ENCODE assay signal across 18 cellular contexts in the genomic region with DNA sequence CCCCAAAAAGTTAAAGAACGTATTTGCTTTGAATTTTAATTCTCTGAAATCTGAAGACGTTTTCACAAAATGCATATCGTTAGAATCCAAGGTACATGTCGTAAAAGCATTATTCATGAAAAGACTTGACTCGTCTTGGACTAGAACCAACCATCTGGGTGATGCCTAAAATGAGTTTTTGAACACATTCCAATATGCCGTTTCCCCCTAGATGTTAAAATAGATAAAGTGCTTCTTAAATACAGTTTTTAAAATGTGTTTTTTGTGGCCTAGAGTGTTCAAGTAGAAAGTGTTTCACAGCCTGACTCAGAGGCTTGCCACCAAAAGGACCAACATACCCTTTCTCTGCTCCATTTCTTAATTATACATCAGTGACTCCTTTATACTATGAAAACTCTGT. TPM values are rescaled to one million over a fixed set of nuclear protein-coding genes. Genes with fewer than 3 reads are reported as not detected.
DNase-seq lines count a peak whose midpoint lies in the region; ATAC-seq, FAIRE-seq and TF ChIP-seq lines count a peak whose summit lies in the region.
"Had no signal": no experiment of that assay in that cellular context is flagged by ENCODE, and none has a peak within 500 bp of the region (broad histone marks: within the 10 kb centered on the region; RNA-seq: fewer than 3 reads in every experiment).

No MANE protein-coding gene starts in this region.

- H3K9me3 Mint-ChIP-seq in astrocyte (ENCODE audit: unreplicated experiment) (no peaks in the 10 kb centered on the region), glutamatergic neuron (ENCODE audit: unreplicated experiment) (peaks cover 7% of the 10 kb centered on the region)
- H3K9me3 Mint-ChIP-seq: activated naive CD8-positive, alpha-beta T cell treated with anti-CD3 and anti-CD28 coated beads, Interleukin-2, amount 50 U/mL, for 24 hours; memory B cell; neural crest cell; stimulated activated naive CD8-positive, alpha-beta T cell treated with anti-CD3 and anti-CD28 coated beads, Interleukin-15, Interleukin-2, amounts not matched to agents 100 ng/mL and 50 ng/mL, for 24 hours had no signal

- H3K4me3 Mint-ChIP-seq in astrocyte (ENCODE audit: unreplicated experiment) (no peak overlapping the region), glutamatergic neuron (ENCODE audit: unreplicated experiment) (peak overlapping the region; percentile 47)
- H3K4me3 Mint-ChIP-seq: activated naive CD8-positive, alpha-beta T cell treated with anti-CD3 and anti-CD28 coated beads, Interleukin-2, amount 50 U/mL, for 24 hours; immature natural killer cell; memory B cell; neural crest cell; stimulated activated naive CD8-positive, alpha-beta T cell treated with anti-CD3 and anti-CD28 coated beads, Interleukin-15, Interleukin-2, amounts not matched to agents 100 ng/mL and 50 ng/mL, for 24 hours had no signal

- peak overlapping the region; percentile 21 for H3K4me2 ChIP-seq in astrocyte (ENCODE audit: low read length)

- H3K27me3 Mint-ChIP-seq in astrocyte (ENCODE audit: low read depth, unreplicated experiment) (no peaks in the 10 kb centered on the region), glutamatergic neuron (ENCODE audit: unreplicated experiment) (peaks cover 4% of the 10 kb centered on the region)
- H3K27me3 Mint-ChIP-seq: memory B cell; stimulated activated naive CD8-positive, alpha-beta T cell treated with anti-CD3 and anti-CD28 coated beads, Interleukin-15, Interleukin-2, amounts not matched to agents 100 ng/mL and 50 ng/mL, for 24 hours had no signal

- H2AFZ ChIP-seq in astrocyte (ENCODE audit: low read depth, low read length), result no peak overlapping the region

- DNase-seq in AG08395 (ENCODE audit: low spot score) (peak; percentile 3), HS-27A (ENCODE audit: low read depth) (peak; percentile 30), astrocyte (ENCODE audit: low read depth) (peak; percentile 45), glutamatergic neuron (no peak), DMS53 (lab: John Stamatoyannopoulos, UW) (no peak), sciatic nerve (ENCODE audit: low spot score) (no peak), GM13977 (ENCODE audit: low spot score) (no peak)
- no peak for DNase-seq in NK-92 treated with Interleukin-12 subunit alpha and Interleukin-12 subunit beta, amount 100 ng/mL, for 24 hours (lab: John Stamatoyannopoulos, UW)
- DNase-seq: activated naive CD8-positive, alpha-beta T cell treated with anti-CD3 and anti-CD28 coated beads, Interleukin-2, amount 50 U/mL, for 24 hours; COR-L47; immature natural killer cell; NCI-H2029 treated with DMSO at 0.1 percent for 48 hours; stimulated activated CD4-positive, alpha-beta T cell treated with anti-CD3 and anti-CD28 coated beads, Interleukin-15, amount 100 ng/mL, for 24 hours; uterus had no signal

- FAIRE-seq in astrocyte (lab: Jason Lieb, UNC), result no peak

- TF ChIP-seq CTCF in astrocyte (IDR thresholded peaks at IDR 0.05; ENCODE audit: insufficient read depth, low read depth, low read length) (no peak), glutamatergic neuron (IDR thresholded peaks at IDR 0.05; ENCODE audit: partially characterized antibody, unreplicated experiment) (no peak), GM13977 (IDR thresholded peaks at IDR 0.05; ENCODE audit: extremely low read depth, insufficient read depth, missing control alignments) (no peak)

- H3K9me3 ChIP-seq in astrocyte (ENCODE audit: insufficient read depth, low read depth, low read length), result no peaks in the 10 kb centered on the region
- H3K9me3 ChIP-seq: uterus had no signal

- no peak overlapping the region for H3K27ac ChIP-seq in astrocyte (ENCODE audit: low read depth, low read length)
- H3K27ac ChIP-seq: RWPE1, uterus had no signal

- intact Hi-C loops in sciatic nerve (cut with DNase I), result no loop called here

- H3K27me3 ChIP-seq in astrocyte (ENCODE audit: insufficient read depth, low read length), result peaks cover 1% of the 10 kb centered on the region
- H3K27me3 ChIP-seq: uterus had no signal

- H3K4me3 ChIP-seq in astrocyte (ENCODE audit: insufficient read depth, low read depth, low read length), result no peak overlapping the region
- H3K4me3 ChIP-seq: uterus had no signal

- H3K36me3 Mint-ChIP-seq in astrocyte (ENCODE audit: low read depth, unreplicated experiment) (no peaks in the 10 kb centered on the region), glutamatergic neuron (ENCODE audit: unreplicated experiment) (no peaks in the 10 kb centered on the region)
- H3K36me3 Mint-ChIP-seq: immature natural killer cell, memory B cell had no signal

- no peak overlapping the region for H3K9ac ChIP-seq in astrocyte (ENCODE audit: low read length)

- no peaks in the 10 kb centered on the region for H3K79me2 ChIP-seq in astrocyte (ENCODE audit: insufficient read depth, low read length)

- no peak for ATAC-seq in sciatic nerve
- ATAC-seq: activated naive CD8-positive, alpha-beta T cell treated with anti-CD3 and anti-CD28 coated beads, Interleukin-2, amount 50 U/mL, for 24 hours had no signal

- in situ Hi-C loops in GM13977 (cut with MboI; ENCODE audit: low pct_unique_long_range_greater_than_20kb, low sequenced_read_pairs, unreplicated experiment), result no loop called here

- peaks cover 14% of the 10 kb centered on the region for H3K4me1 ChIP-seq in astrocyte (ENCODE audit: insufficient read depth, low read length)
- H3K4me1 ChIP-seq: uterus had no signal

- peaks cover 7% of the 10 kb centered on the region for H3K4me1 Mint-ChIP-seq in astrocyte (ENCODE audit: low read depth, unreplicated experiment)
- peaks cover 40% of the 10 kb centered on the region for H3K4me1 Mint-ChIP-seq in glutamatergic neuron (ENCODE audit: low read depth, unreplicated experiment)
- H3K4me1 Mint-ChIP-seq: activated naive CD8-positive, alpha-beta T cell treated with anti-CD3 and anti-CD28 coated beads, Interleukin-2, amount 50 U/mL, for 24 hours; immature natural killer cell; neural crest cell had no signal

- H3K36me3 ChIP-seq in astrocyte (ENCODE audit: insufficient read depth, low read length), result no peaks in the 10 kb centered on the region
- H3K36me3 ChIP-seq: uterus had no signal

- H3K27ac Mint-ChIP-seq in astrocyte (ENCODE audit: unreplicated experiment), result no peak overlapping the region
- peak overlapping the region; percentile 93 for H3K27ac Mint-ChIP-seq in glutamatergic neuron (ENCODE audit: unreplicated experiment)
- H3K27ac Mint-ChIP-seq: activated naive CD8-positive, alpha-beta T cell treated with anti-CD3 and anti-CD28 coated beads, Interleukin-2, amount 50 U/mL, for 24 hours; immature natural killer cell; memory B cell; stimulated activated naive CD8-positive, alpha-beta T cell treated with anti-CD3 and anti-CD28 coated beads, Interleukin-15, Interleukin-2, amounts not matched to agents 100 ng/mL and 50 ng/mL, for 24 hours had no signal

- H4K20me1 ChIP-seq in astrocyte (ENCODE audit: insufficient read depth, low read length), result no peaks in the 10 kb centered on the region

RNA-seq across cellular contexts. Expression of a gene that starts 48.6 kb away (rescaled TPM):
- total RNA-seq in astrocyte (0.23 and 0.29 TPM in 2 replicates), glutamatergic neuron (ENCODE audit: unreplicated experiment) (29.7 TPM), sciatic nerve (3.2 TPM)

Comparison
In these comparisons a context has a peak if more than half of its experiments do, and no peak if none do; other contexts are left out.
1. DNase-seq: peak in AG08395 (single experiment), HS-27A (single experiment) and astrocyte (single experiment); none in glutamatergic neuron (single experiment), DMS53 (single experiment), sciatic nerve (single experiment), GM13977 (single experiment) and NK-92 treated with Interleukin-12 subunit alpha and Interleukin-12 subunit beta, amount 100 ng/mL, for 24 hours (single experiment).